15 cellular contexts compared by ENCODE assay signal in genomic region chr4:78562687-78563086, GRCh38. TPM values are rescaled to one million over a fixed set of nuclear protein-coding genes. Genes with fewer than 3 reads are reported as not detected.
"Had no signal": no experiment of that assay in that cellular context is flagged by ENCODE, and none has a peak within 500 bp of the region (broad histone marks: within the 10 kb centered on the region; RNA-seq: fewer than 3 reads in every experiment).

No MANE protein-coding gene starts in this region.

- H3K27ac ChIP-seq: ovary had no signal

- H3K36me3 Mint-ChIP-seq: activated naive CD4-positive, alpha-beta T cell treated with anti-CD3 and anti-CD28 coated beads, Interleukin-2, amount 50 U/mL, for 72 hours had no signal

- ATAC-seq: activated naive CD4-positive, alpha-beta T cell treated with anti-CD3 and anti-CD28 coated beads, Interleukin-2, amount 50 U/mL, for 72 hours; activated T-cell treated with anti-CD3 and anti-CD28 coated beads, Interleukin-2, amount 50 U/mL, for 72 hours had no signal

- DNase-seq: activated CD4-positive, alpha-beta T cell treated with anti-CD3 and anti-CD28 coated beads, Interleukin-2, amount 10 ng/mL, durations not matched to agents 7 days and 5 days; activated CD8-positive, alpha-beta memory T cell treated with anti-CD3 and anti-CD28 coated beads, Interleukin-2, amount 50 U/mL, for 48 hours; activated gamma-delta T cell; activated T-cell treated with anti-CD3 and anti-CD28 coated beads, Interleukin-2, amount 50 U/mL, for 72 hours; glutamatergic neuron; kidney glomerular epithelial cell; midbrain; ovary; stimulated activated CD4-positive, alpha-beta T cell treated with anti-CD3 and anti-CD28 coated beads, Interleukin-15, amount 100 ng/mL, for 24 hours; stimulated activated CD4-positive, alpha-beta T cell treated with anti-CD3 and anti-CD28 coated beads, Interleukin-4, amount 100 ng/mL, for 4 hours; stimulated activated CD8-positive, alpha-beta memory T cell treated with anti-CD3 and anti-CD28 coated beads, Interleukin-4, amount 100 ng/mL, for 48 hours had no signal

- H3K4me3 ChIP-seq: ovary had no signal

- H3K27me3 Mint-ChIP-seq: stimulated activated naive CD8-positive, alpha-beta T cell treated with anti-CD3 and anti-CD28 coated beads, Interleukin-15, Interleukin-2, amounts not matched to agents 100 ng/mL and 50 ng/mL, for 24 hours had no signal

- H3K9me3 ChIP-seq: ovary had no signal

- H3K27me3 ChIP-seq: ovary had no signal

- H3K27ac Mint-ChIP-seq: activated CD4-positive, alpha-beta T cell treated with anti-CD3 and anti-CD28 coated beads, Interleukin-2, amount 10 ng/mL, durations not matched to agents 7 days and 5 days; activated naive CD4-positive, alpha-beta T cell treated with anti-CD3 and anti-CD28 coated beads, Interleukin-2, amount 50 U/mL, for 72 hours; activated T-cell treated with anti-CD3 and anti-CD28 coated beads, Interleukin-2, amount 50 U/mL, for 72 hours; stimulated activated naive CD8-positive, alpha-beta T cell treated with anti-CD3 and anti-CD28 coated beads, Interleukin-15, Interleukin-2, amounts not matched to agents 100 ng/mL and 50 ng/mL, for 24 hours had no signal

- H3K36me3 ChIP-seq: ovary had no signal

- H3K4me3 Mint-ChIP-seq: activated CD4-positive, alpha-beta T cell treated with anti-CD3 and anti-CD28 coated beads, Interleukin-2, amount 10 ng/mL, durations not matched to agents 7 days and 5 days; activated T-cell treated with anti-CD3 and anti-CD28 coated beads, Interleukin-2, amount 50 U/mL, for 72 hours; neural crest cell; stimulated activated naive CD8-positive, alpha-beta T cell treated with anti-CD3 and anti-CD28 coated beads, Interleukin-15, Interleukin-2, amounts not matched to agents 100 ng/mL and 50 ng/mL, for 24 hours had no signal

- H3K9me3 Mint-ChIP-seq: activated CD4-positive, alpha-beta T cell treated with anti-CD3 and anti-CD28 coated beads, Interleukin-2, amount 10 ng/mL, durations not matched to agents 7 days and 5 days; activated naive CD4-positive, alpha-beta T cell treated with anti-CD3 and anti-CD28 coated beads, Interleukin-2, amount 50 U/mL, for 72 hours; activated T-cell treated with anti-CD3 and anti-CD28 coated beads, Interleukin-2, amount 50 U/mL, for 72 hours; neural crest cell; stimulated activated naive CD8-positive, alpha-beta T cell treated with anti-CD3 and anti-CD28 coated beads, Interleukin-15, Interleukin-2, amounts not matched to agents 100 ng/mL and 50 ng/mL, for 24 hours had no signal

- H3K4me1 Mint-ChIP-seq: activated CD4-positive, alpha-beta T cell treated with anti-CD3 and anti-CD28 coated beads, Interleukin-2, amount 10 ng/mL, durations not matched to agents 7 days and 5 days had no signal

RNA-seq across cellular contexts. Expression of gene ANXA3, which starts 11.1 kb away (rescaled TPM):
- total RNA-seq: myocyte, neural crest cell had no signal
